ENCODE assay signal across 1 cellular context in the genomic region with DNA sequence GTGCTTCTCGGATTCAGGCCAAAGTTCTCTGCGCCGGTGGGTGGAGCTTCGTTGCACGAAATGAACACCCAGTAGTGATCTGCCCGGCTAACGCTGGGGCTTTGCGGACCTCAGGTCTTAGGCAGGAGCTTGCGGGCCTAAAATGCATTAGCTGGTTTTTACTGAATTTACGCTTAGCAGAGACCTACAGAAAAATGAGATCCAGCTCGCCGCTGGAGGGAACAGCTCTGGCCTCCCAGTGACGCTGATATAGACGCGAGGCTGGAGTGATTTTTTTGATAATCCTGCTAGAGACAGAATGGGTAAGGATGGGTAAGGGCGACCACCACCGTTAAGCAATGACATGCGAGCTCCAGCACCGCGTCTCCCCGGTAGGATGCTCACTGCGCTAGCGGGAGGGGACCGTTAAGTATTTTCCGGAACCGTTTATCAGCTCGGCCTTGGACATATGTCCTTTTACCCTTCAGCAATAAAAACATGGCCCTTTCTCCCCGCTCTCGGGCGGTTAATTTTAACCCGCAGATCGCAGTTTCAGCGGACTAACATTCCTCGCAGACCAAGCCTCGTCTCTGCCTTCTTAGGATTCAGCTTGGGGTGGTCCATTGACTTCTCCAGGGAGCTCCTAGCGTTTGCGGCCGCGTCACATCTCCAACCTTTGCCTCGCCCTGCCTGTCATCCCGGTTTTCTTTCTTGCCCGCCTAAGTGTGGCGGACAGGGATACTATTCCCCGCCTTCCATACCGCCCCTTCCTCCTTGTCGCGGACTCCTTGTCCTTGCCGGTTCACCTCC.
TF ChIP-seq lines count a peak whose summit lies in the region.

No MANE protein-coding gene starts in this region.

TF ChIP-seq in HEK293, 187 proteins besides CTCF, POLR2A, EP300 and RAD21 (continued from another document):
- TF ChIP-seq SP3 (tag by site-specific recombination; IDR thresholded peaks at IDR 0.05) (peak; percentile 89), WT1 (tag by site-specific recombination; IDR thresholded peaks at IDR 0.05) (peak; percentile 43; the same call in 1 of the 2 replicates), GFI1B (tag by site-specific recombination; IDR thresholded peaks at IDR 0.05) (no peak), ZNF660 (tag by site-specific recombination; IDR thresholded peaks at IDR 0.05) (0 out of 2 replicates have a peak, but pooled peaks have one; percentile 33), ZBTB8A (tag by site-specific recombination; IDR thresholded peaks at IDR 0.05) (peak; percentile 9; the same call in 1 of the 2 replicates), SP2 (tag by site-specific recombination; IDR thresholded peaks at IDR 0.05) (peak; percentile 88), ZNF366 (tag by site-specific recombination; conservative IDR thresholded peaks at IDR 0.05) (peak; percentile 56; the same call in 1 of the 2 replicates), KLF8 (tag by site-specific recombination; IDR thresholded peaks at IDR 0.05) (peak; percentile 71; the same call in 1 of the 2 replicates), ZNF138 (tag by site-specific recombination; IDR thresholded peaks at IDR 0.05; ENCODE audit: borderline replicate concordance) (no peak)
- TF ChIP-seq, protein P1, sequence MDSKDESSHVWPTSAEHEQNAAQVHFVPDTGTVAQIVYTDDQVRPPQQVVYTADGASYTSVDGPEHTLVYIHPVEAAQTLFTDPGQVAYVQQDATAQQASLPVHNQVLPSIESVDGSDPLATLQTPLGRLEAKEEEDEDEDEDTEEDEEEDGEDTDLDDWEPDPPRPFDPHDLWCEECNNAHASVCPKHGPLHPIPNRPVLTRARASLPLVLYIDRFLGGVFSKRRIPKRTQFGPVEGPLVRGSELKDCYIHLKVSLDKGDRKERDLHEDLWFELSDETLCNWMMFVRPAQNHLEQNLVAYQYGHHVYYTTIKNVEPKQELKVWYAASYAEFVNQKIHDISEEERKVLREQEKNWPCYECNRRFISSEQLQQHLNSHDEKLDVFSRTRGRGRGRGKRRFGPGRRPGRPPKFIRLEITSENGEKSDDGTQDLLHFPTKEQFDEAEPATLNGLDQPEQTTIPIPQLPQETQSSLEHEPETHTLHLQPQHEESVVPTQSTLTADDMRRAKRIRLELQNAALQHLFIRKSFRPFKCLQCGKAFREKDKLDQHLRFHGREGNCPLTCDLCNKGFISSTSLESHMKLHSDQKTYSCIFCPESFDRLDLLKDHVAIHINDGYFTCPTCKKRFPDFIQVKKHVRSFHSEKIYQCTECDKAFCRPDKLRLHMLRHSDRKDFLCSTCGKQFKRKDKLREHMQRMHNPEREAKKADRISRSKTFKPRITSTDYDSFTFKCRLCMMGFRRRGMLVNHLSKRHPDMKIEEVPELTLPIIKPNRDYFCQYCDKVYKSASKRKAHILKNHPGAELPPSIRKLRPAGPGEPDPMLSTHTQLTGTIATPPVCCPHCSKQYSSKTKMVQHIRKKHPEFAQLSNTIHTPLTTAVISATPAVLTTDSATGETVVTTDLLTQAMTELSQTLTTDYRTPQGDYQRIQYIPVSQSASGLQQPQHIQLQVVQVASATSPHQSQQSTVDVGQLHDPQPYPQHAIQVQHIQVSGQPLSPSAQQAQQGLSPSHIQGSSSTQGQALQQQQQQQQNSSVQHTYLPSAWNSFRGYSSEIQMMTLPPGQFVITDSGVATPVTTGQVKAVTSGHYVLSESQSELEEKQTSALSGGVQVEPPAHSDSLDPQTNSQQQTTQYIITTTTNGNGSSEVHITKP (tag by site-specific recombination; IDR thresholded peaks at IDR 0.05), result peak; percentile 98
- TF ChIP-seq, protein P2, sequence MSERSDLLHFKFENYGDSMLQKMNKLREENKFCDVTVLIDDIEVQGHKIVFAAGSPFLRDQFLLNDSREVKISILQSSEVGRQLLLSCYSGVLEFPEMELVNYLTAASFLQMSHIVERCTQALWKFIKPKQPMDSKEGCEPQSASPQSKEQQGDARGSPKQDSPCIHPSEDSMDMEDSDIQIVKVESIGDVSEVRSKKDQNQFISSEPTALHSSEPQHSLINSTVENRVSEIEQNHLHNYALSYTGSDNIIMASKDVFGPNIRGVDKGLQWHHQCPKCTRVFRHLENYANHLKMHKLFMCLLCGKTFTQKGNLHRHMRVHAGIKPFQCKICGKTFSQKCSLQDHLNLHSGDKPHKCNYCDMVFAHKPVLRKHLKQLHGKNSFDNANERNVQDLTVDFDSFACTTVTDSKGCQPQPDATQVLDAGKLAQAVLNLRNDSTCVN (tag by site-specific recombination; optimal IDR thresholded peaks at IDR 0.05), result peak; percentile 11
